22 cellular contexts compared by ENCODE assay signal in genomic region chr17:79044462-79044861, GRCh38. TPM values are rescaled to one million over a fixed set of nuclear protein-coding genes. Genes with fewer than 3 reads are reported as not detected.
"Had no signal": no experiment of that assay in that cellular context is flagged by ENCODE, and none has a peak within 500 bp of the region (broad histone marks: within the 10 kb centered on the region; RNA-seq: fewer than 3 reads in every experiment).

No MANE protein-coding gene starts in this region.

- H3K4me3 Mint-ChIP-seq: immature natural killer cell; naive B cell; stimulated activated naive B cell treated with anti-CD40 and anti-IgM and Interleukin-4, amounts not matched to agents 10 μg/mL and 1 μg/mL and 100 μg/mL, for 72 hours; stimulated activated naive CD8-positive, alpha-beta T cell treated with anti-CD3 and anti-CD28 coated beads, Interleukin-15, amount 100 ng/mL, for 72 hours had no signal

- H3K27ac ChIP-seq: colonic mucosa, esophagus squamous epithelium, gastroesophageal sphincter, left lung, neutrophil, ovary, testis, tibial nerve had no signal

- H3K36me3 ChIP-seq: colonic mucosa, left lung, neutrophil, ovary, tibial nerve had no signal

- H3K27ac Mint-ChIP-seq: naive B cell; progenitor cell of endocrine pancreas; stimulated activated naive B cell treated with anti-CD40 and anti-IgM and Interleukin-4, amounts not matched to agents 10 μg/mL and 1 μg/mL and 100 μg/mL, for 72 hours had no signal

- H3K9me3 ChIP-seq: colonic mucosa, esophagus squamous epithelium, gastroesophageal sphincter, left lung, neutrophil, ovary, testis, tibial nerve had no signal

- H3K27me3 ChIP-seq: colonic mucosa, gastroesophageal sphincter, left lung, ovary, testis, tibial nerve had no signal

- DNase-seq: cerebellar nuclear complex; colonic mucosa; dermis blood vessel endothelial cell; esophagus squamous epithelium; foreskin fibroblast; glutamatergic neuron; immature natural killer cell; mesenchymal stem cell; naive B cell; stimulated activated CD4-positive, alpha-beta T cell treated with anti-CD3 and anti-CD28 coated beads, Interleukin-4, amount 100 ng/mL, for 24 hours; stimulated activated naive B cell treated with anti-CD40 and anti-IgM and Interleukin-4, amounts not matched to agents 10 μg/mL and 1 μg/mL and 100 μg/mL, for 72 hours; stimulated activated naive CD8-positive, alpha-beta T cell treated with anti-CD3 and anti-CD28 coated beads, Interleukin-15, amount 100 ng/mL, for 72 hours; testis had no signal

- H3K9me3 Mint-ChIP-seq: immature natural killer cell; naive B cell; stimulated activated naive B cell treated with anti-CD40 and anti-IgM and Interleukin-4, amounts not matched to agents 10 μg/mL and 1 μg/mL and 100 μg/mL, for 72 hours had no signal

- H3K4me3 ChIP-seq: colonic mucosa, esophagus squamous epithelium, gastroesophageal sphincter, left lung, lung, ovary, smooth muscle cell, testis, tibial nerve had no signal

- H3K4me1 ChIP-seq: colonic mucosa had no signal

- ATAC-seq: gastroesophageal sphincter; left lung; right cardiac atrium; stimulated activated naive B cell treated with anti-CD40 and anti-IgM and Interleukin-4, amounts not matched to agents 10 μg/mL and 1 μg/mL and 100 μg/mL, for 72 hours; stimulated activated naive CD8-positive, alpha-beta T cell treated with anti-CD3 and anti-CD28 coated beads, Interleukin-15, amount 100 ng/mL, for 72 hours had no signal

- H3K36me3 Mint-ChIP-seq: immature natural killer cell; naive B cell; stimulated activated naive B cell treated with anti-CD40 and anti-IgM and Interleukin-4, amounts not matched to agents 10 μg/mL and 1 μg/mL and 100 μg/mL, for 72 hours had no signal

RNA-seq across cellular contexts. Expression of gene C1QTNF1, which starts 20.5 kb away (rescaled TPM):
- polyA plus RNA-seq: immature natural killer cell had no signal
